2 cellular contexts compared by ENCODE assay signal in genomic region chr22:38017272-38017920, GRCh38.
TF ChIP-seq lines count a peak whose summit lies in the region.

No MANE protein-coding gene starts in this region.

TF ChIP-seq in SK-N-SH treated with all-trans-retinoic acid at 6 μM for 48 hours, 23 proteins besides CTCF, POLR2A, EP300 and RAD21:
- TF ChIP-seq CREB5 (CRISPR knock-in tag; IDR thresholded peaks at IDR 0.05; ENCODE audit: low read depth) (no peak), TSHZ2 (CRISPR knock-in tag; IDR thresholded peaks at IDR 0.05) (no peak), ZFP3 (CRISPR knock-in tag; IDR thresholded peaks at IDR 0.05) (no peak), ESRRG (CRISPR knock-in tag; IDR thresholded peaks at IDR 0.05) (no peak), CSDC2 (CRISPR knock-in tag; IDR thresholded peaks at IDR 0.05) (no peak), OSR1 (CRISPR knock-in tag; IDR thresholded peaks at IDR 0.05) (no peak), ZNF565 (CRISPR knock-in tag; conservative IDR thresholded peaks at IDR 0.05; ENCODE audit: low read depth) (no peak), ISL1 (CRISPR knock-in tag; IDR thresholded peaks at IDR 0.05) (no peak), ZFP30 (CRISPR knock-in tag; IDR thresholded peaks at IDR 0.05) (no peak), TOX (CRISPR knock-in tag; IDR thresholded peaks at IDR 0.05; ENCODE audit: borderline replicate concordance) (no peak), ZNF8 (CRISPR knock-in tag; IDR thresholded peaks at IDR 0.05) (no peak), ARNTL (CRISPR knock-in tag; IDR thresholded peaks at IDR 0.05; ENCODE audit: borderline replicate concordance, low read depth) (no peak)

TF ChIP-seq in H1, 55 proteins besides CTCF, POLR2A, EP300 and RAD21 (continued from another document):
- TF ChIP-seq ATF2 (IDR thresholded peaks at IDR 0.05; ENCODE audit: low read length): no peak
- TF ChIP-seq ATF3 (IDR thresholded peaks at IDR 0.05; ENCODE audit: insufficient read depth, low read depth, low read length): no peak
- TF ChIP-seq KDM1A (IDR thresholded peaks at IDR 0.05; ENCODE audit: borderline replicate concordance, low read length): no peak
- no peak for TF ChIP-seq BCL11A (IDR thresholded peaks at IDR 0.05; ENCODE audit: low read depth in 2 of 2, low read length in 2 of 2)
- TF ChIP-seq KDM4A (IDR thresholded peaks at IDR 0.05; ENCODE audit: low read depth, low read length, severe bottlenecking): no peak
